Comparison of ENCODE assay signal across 18 cellular contexts in the genomic region with DNA sequence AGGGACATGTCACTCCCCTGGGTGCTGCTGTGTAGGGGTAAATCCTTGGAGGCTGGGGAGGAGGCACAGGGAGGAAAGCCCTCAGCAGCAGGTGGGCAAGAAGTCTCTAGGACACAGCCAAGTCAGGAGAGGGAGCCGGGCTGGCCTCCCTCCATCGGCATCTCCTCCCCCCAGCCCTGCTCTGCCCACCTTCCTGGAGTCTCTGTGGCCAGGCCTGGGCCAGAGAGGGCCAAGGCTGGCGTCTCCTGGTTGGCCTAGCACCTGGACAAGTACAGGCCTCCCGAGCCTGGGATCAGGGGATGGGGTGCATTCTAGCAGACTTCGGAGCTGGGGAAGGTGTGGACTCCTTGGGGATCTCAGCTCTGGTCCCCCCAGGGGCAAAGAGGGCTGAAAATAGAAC. TPM values are rescaled to one million over a fixed set of nuclear protein-coding genes. Genes with fewer than 3 reads are reported as not detected.
DNase-seq lines count a peak whose midpoint lies in the region; ATAC-seq and TF ChIP-seq lines count a peak whose summit lies in the region.
"Had no signal": no experiment of that assay in that cellular context is flagged by ENCODE, and none has a peak within 500 bp of the region (broad histone marks: within the 10 kb centered on the region; RNA-seq: fewer than 3 reads in every experiment).

No MANE protein-coding gene starts in this region.

- no peak for ATAC-seq in thoracic aorta (ENCODE audit: insufficient number of reproducible peaks, low FRiP score, low read depth)

- no peak for TF ChIP-seq CTCF in coronary artery (IDR thresholded peaks at IDR 0.05)
- TF ChIP-seq CTCF in esophagus squamous epithelium (IDR thresholded peaks at IDR 0.05), result no peak
- no peak for TF ChIP-seq CTCF in thoracic aorta (IDR thresholded peaks at IDR 0.05)

- H3K27me3 ChIP-seq in esophagus squamous epithelium, result peaks cover 0 to 67% (median 8%) of the 10 kb centered on the region in 4 donors
- H3K27me3 ChIP-seq in thoracic aorta (replicated peaks; ENCODE audit: insufficient read depth), result no peaks in the 10 kb centered on the region
- H3K27me3 ChIP-seq: MG63 had no signal

- H3K9me3 ChIP-seq in esophagus squamous epithelium (no peaks in the 10 kb centered on the region), thoracic aorta (no peaks in the 10 kb centered on the region)
- H3K9me3 ChIP-seq: MG63 had no signal

- intact Hi-C loops in esophagus squamous epithelium (cut with DNase I), result no loop called here
- intact Hi-C loops in posterior vena cava (cut with DNase I), result no loop called here

- H3K4me3 ChIP-seq in coronary artery, result no peak overlapping the region
- no peak overlapping the region for H3K4me3 ChIP-seq in esophagus squamous epithelium
- no peak overlapping the region for H3K4me3 ChIP-seq in thoracic aorta
- H3K4me3 ChIP-seq: MG63 had no signal

- H3K36me3 ChIP-seq in esophagus squamous epithelium (no peaks in the 10 kb centered on the region), thoracic aorta (no peaks in the 10 kb centered on the region)
- H3K36me3 ChIP-seq: MG63 had no signal

- peaks cover 5 to 28% (median 9%) of the 10 kb centered on the region in 3 donors for H3K4me1 ChIP-seq in esophagus squamous epithelium
- H3K4me1 ChIP-seq in thoracic aorta (ENCODE audit: control insufficient read depth in 1 of 2, low read depth in 2 of 2), result peaks cover 22 to 75% of the 10 kb centered on the region in 2 donors

- 84 to 95% methylated on average over 3 to 5 of the region's 5 CpGs for WGBS in esophagus squamous epithelium, 2 donors

- TF ChIP-seq POLR2A in esophagus squamous epithelium (IDR thresholded peaks at IDR 0.05), result no peak

- H3K27ac ChIP-seq in coronary artery (peak overlapping the region; percentile 82 to 97), esophagus squamous epithelium (peak overlapping the region; percentile 24 to 90 (median 85)), thoracic aorta (peak overlapping the region; percentile 77 to 80)
- H3K27ac ChIP-seq: RWPE1 had no signal

- DNase-seq in coronary artery (ENCODE audit: low spot score), result no peak
- no peak for DNase-seq in esophagus squamous epithelium (lab: John Stamatoyannopoulos, UW)
- peak; percentile 58 for DNase-seq in posterior vena cava (ENCODE audit: low spot score)
- DNase-seq in thoracic aorta (ENCODE audit: low spot score), result no peak
- no peak for DNase-seq in HPDE6-E6E7 (ENCODE audit: extremely low spot score)
- no peak for DNase-seq in activated CD4-positive, CD25-positive, alpha-beta regulatory T cell (lab: John Stamatoyannopoulos, UW)
- no peak for DNase-seq in HT-29 (ENCODE audit: low spot score)
- DNase-seq: Calu3; CD4-positive, alpha-beta memory T cell; H7; Karpas-422; MG63; NCI-H1092; NCI-H2081 treated with DMSO at 0.1 percent for 48 hours; NCI-H510A; NCI-H774 had no signal

RNA-seq across cellular contexts. Expression of a gene that starts 1.8 kb away (rescaled TPM):
- total RNA-seq in esophagus squamous epithelium (10 to 100 TPM in 1 of 4 donors, 1 to 10 TPM in 3; 3.8 to 29.0 (median 5.0) TPM), posterior vena cava (100 to 1,000 TPM; 175 to 217 TPM), thoracic aorta (100 to 1,000 TPM; 426 to 455 TPM)
- 6.7 and 8.3 TPM in 2 replicates for total RNA-seq in HT-29 (2014; rRNA removed; shearing (Covaris generic))

RNA-seq across cellular contexts. Expression of a gene that starts 18.3 kb away (rescaled TPM):
- total RNA-seq in esophagus squamous epithelium (1,000 to 10,000 TPM in 1 of 4 donors, 100 to 1,000 TPM in 3; 120 to 2,698 (median 303) TPM), posterior vena cava (1,000 to 10,000 TPM; 6,561 to 7,652 TPM), thoracic aorta (100 to 1,000 TPM; 146 to 302 TPM)
- total RNA-seq in HT-29 (2014; rRNA removed; shearing (Covaris generic)), result 0.63 TPM in 1 of 2 replicates, not detected in the other
- total RNA-seq: B cell; Calu3; CD4-positive, alpha-beta memory T cell had no signal

RNA-seq across cellular contexts. Expression of a gene that starts 48.8 kb away (rescaled TPM):
- 10 to 100 TPM; 36.7 to 82.4 (median 39.5) TPM for total RNA-seq in esophagus squamous epithelium
- total RNA-seq in posterior vena cava, result 10 to 100 TPM; 41.9 to 44.0 TPM
- total RNA-seq in thoracic aorta, result 10 to 100 TPM; 42.7 to 51.2 TPM
- 155 and 158 TPM in 2 replicates for total RNA-seq in HT-29 (2014; rRNA removed; shearing (Covaris generic))

Comparison
In these comparisons a context has a peak if more than half of its experiments do, and no peak if none do; other contexts are left out.
1. RNA of a gene that starts 1.8 kb away (total RNA-seq): 426 to 455 TPM in thoracic aorta and 175 to 217 TPM in posterior vena cava; 6.7 to 8.3 TPM in HT-29 and 3.8 to 29.0 TPM in esophagus squamous epithelium; every median in the first group is over 4 times any median in the second.
2. RNA of a gene that starts 18.3 kb away (total RNA-seq): 6,561 to 7,652 TPM in posterior vena cava, 120 to 2,698 TPM in esophagus squamous epithelium and 146 to 302 TPM in thoracic aorta; 0.63 TPM in HT-29; every median in the first group is over 10 times any median in the second.
3. Peak in every context shown above with its lines, with median percentiles within 50 percentile points of each other: H3K27ac ChIP-seq.